ENCODE assay signal across 8 cellular contexts in the genomic region with DNA sequence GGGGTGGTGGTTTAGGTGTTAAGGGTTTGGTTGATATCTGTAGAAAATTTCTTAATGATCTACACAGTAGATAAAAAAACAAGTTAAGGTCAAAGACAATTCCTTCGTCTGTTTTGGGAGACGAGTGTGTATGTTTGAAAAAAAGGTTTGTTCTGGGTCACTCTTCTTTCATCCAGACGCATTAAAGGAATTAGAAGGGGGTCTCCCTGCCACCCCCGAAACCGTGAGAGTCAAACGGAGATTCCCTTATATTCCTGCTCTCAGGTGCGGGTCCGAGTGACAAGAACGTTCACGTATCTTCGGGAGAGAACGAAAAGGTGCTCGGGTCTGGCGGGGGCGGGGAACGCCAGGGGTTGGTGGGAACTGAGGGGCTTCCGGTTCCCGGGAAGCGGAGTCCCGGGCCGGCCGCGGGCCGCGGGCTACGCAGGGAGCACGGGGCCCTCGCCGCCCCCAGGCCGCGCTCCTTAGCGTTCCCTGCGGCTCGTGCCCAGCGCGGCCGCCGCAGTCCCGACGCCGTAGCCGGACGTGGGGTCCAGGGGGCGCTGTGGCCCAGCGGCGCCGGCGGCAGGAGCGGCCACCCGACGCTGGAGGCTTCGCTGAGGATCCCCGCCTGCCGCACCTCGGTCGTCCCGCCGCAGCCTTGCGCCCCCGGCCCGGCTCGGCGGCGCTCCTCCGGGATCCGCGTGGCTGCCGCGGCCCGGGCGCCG. TPM values are rescaled to one million over a fixed set of nuclear protein-coding genes. Genes with fewer than 3 reads are reported as not detected.
A peak's percentile ranks its signal among the peaks of the same experiment; 100 is the strongest.
DNase-seq lines count a peak whose midpoint lies in the region; ATAC-seq, FAIRE-seq and TF ChIP-seq lines count a peak whose summit lies in the region.

A gene with protein sequence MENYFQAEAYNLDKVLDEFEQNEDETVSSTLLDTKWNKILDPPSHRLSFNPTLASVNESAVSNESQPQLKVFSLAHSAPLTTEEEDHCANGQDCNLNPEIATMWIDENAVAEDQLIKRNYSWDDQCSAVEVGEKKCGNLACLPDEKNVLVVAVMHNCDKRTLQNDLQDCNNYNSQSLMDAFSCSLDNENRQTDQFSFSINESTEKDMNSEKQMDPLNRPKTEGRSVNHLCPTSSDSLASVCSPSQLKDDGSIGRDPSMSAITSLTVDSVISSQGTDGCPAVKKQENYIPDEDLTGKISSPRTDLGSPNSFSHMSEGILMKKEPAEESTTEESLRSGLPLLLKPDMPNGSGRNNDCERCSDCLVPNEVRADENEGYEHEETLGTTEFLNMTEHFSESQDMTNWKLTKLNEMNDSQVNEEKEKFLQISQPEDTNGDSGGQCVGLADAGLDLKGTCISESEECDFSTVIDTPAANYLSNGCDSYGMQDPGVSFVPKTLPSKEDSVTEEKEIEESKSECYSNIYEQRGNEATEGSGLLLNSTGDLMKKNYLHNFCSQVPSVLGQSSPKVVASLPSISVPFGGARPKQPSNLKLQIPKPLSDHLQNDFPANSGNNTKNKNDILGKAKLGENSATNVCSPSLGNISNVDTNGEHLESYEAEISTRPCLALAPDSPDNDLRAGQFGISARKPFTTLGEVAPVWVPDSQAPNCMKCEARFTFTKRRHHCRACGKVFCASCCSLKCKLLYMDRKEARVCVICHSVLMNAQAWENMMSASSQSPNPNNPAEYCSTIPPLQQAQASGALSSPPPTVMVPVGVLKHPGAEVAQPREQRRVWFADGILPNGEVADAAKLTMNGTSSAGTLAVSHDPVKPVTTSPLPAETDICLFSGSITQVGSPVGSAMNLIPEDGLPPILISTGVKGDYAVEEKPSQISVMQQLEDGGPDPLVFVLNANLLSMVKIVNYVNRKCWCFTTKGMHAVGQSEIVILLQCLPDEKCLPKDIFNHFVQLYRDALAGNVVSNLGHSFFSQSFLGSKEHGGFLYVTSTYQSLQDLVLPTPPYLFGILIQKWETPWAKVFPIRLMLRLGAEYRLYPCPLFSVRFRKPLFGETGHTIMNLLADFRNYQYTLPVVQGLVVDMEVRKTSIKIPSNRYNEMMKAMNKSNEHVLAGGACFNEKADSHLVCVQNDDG (N-terminal part only) (plus strand): TSS at position 577 of the 707 bp plus-strand sequence. CDS start 91,118 bp downstream, outside the sequence.

- H3K4me2 ChIP-seq in HCT116 (ENCODE audit: low read length) (peak within 1 kb of the TSS; percentile 78), astrocyte (ENCODE audit: low read length) (peak within 1 kb of the TSS; percentile 93)

- RAD21 ChIA-PET in HCT116 (lab: Charles Lee; ENCODE audit: low non-redundant PET in 1 of 2, low total read pairs in 2 of 2, uncharacterized antibody in 2 of 2, unreplicated experiment in 2 of 2), result no interaction called here

- H3K9me3 ChIP-seq in HCT116 (ENCODE audit: control insufficient read depth in 1 of 2, insufficient read depth in 1 of 2, low read depth in 1 of 2, low read length in 2 of 2) (no peaks in the 10 kb centered on the region), astrocyte (ENCODE audit: insufficient read depth, low read depth, low read length) (no peaks in the 10 kb centered on the region)

- no peak within 1 kb of the TSS for H3K27ac Mint-ChIP-seq in T-helper 2 cell treated with Interferon-gamma antibody and Interleukin-4, amounts not matched to agents 5 μg/mL and 100 μg/mL, for 36 hours
- H3K27ac Mint-ChIP-seq in astrocyte (ENCODE audit: unreplicated experiment), result peak within 1 kb of the TSS; percentile 90

- H3K27me3 ChIP-seq in HCT116 (ENCODE audit: insufficient read depth, low read length) (no peaks in the 10 kb centered on the region), astrocyte (ENCODE audit: insufficient read depth, low read length) (no peaks in the 10 kb centered on the region), rectal smooth muscle tissue (ENCODE audit: control insufficient read depth, insufficient read depth, low read length) (no peaks in the 10 kb centered on the region)

- H3K36me3 ChIP-seq in HCT116 (ENCODE audit: control insufficient read depth in 1 of 2, insufficient read depth in 2 of 2, low read length in 2 of 2) (no peaks in the 10 kb centered on the region), astrocyte (ENCODE audit: insufficient read depth, low read length) (no peaks in the 10 kb centered on the region), rectal smooth muscle tissue (ENCODE audit: control insufficient read depth, insufficient read depth, low read length) (no peaks in the 10 kb centered on the region)

- TF ChIP-seq RAD21 in HCT116 (IDR thresholded peaks at IDR 0.05; ENCODE audit: low read depth), result peak; percentile 58

- no peaks in the 10 kb centered on the region for H3K9me3 Mint-ChIP-seq in T-helper 2 cell treated with Interferon-gamma antibody and Interleukin-4, amounts not matched to agents 5 μg/mL and 100 μg/mL, for 36 hours
- no peaks in the 10 kb centered on the region for H3K9me3 Mint-ChIP-seq in astrocyte (ENCODE audit: unreplicated experiment)

- no peak for FAIRE-seq in astrocyte (lab: Jason Lieb, UNC)

- no peaks in the 10 kb centered on the region for H3K36me3 Mint-ChIP-seq in T-helper 2 cell treated with Interferon-gamma antibody and Interleukin-4, amounts not matched to agents 5 μg/mL and 100 μg/mL, for 36 hours (ENCODE audit: low read depth)
- H3K36me3 Mint-ChIP-seq in astrocyte (ENCODE audit: low read depth, unreplicated experiment), result no peaks in the 10 kb centered on the region

- H3K4me3 ChIP-seq in HCT116 (replicated peaks in 1 of 2; ENCODE audit: low read depth in 1 of 2, low read length in 2 of 2), result peak within 1 kb of the TSS; percentile 78 to 87
- peak within 1 kb of the TSS; percentile 92 for H3K4me3 ChIP-seq in astrocyte (ENCODE audit: insufficient read depth, low read depth, low read length)
- peak within 1 kb of the TSS; percentile 88 for H3K4me3 ChIP-seq in rectal smooth muscle tissue (ENCODE audit: low read length)

- peak; percentile 21 for TF ChIP-seq POLR2A in HCT116 (IDR thresholded peaks at IDR 0.05; ENCODE audit: borderline replicate concordance, extremely low read depth, insufficient read depth, insufficient read length)

- intact Hi-C loops in HCT116 (cut with micrococcal nuclease), result loop anchor here (5.0 kb wide), 2 partner anchors 151 to 206 kb away; no protein-coding TSS in a partner anchor

- ATAC-seq in HCT116, result peak; percentile 90

- DNase-seq in GF-D8 (lab: John Stamatoyannopoulos, UW) (peak; percentile 38), HCT116 (ENCODE audit: low read depth, low spot score) (no peak), MV-4-11 (lab: John Stamatoyannopoulos, UW) (peak; percentile 39), astrocyte (ENCODE audit: low read depth) (peak; percentile 61), hepatic stellate cell (ENCODE audit: low spot score) (peak; percentile 78), cortex of kidney (lab: John Stamatoyannopoulos, UW) (no peak)
- DNase-seq in T-helper 2 cell treated with Interferon-gamma antibody and Interleukin-4, amounts not matched to agents 5 μg/mL and 100 μg/mL, for 36 hours (ENCODE audit: low spot score), result peak; percentile 71

- H3K27me3 Mint-ChIP-seq in T-helper 2 cell treated with Interferon-gamma antibody and Interleukin-4, amounts not matched to agents 5 μg/mL and 100 μg/mL, for 36 hours (ENCODE audit: low read depth), result peaks cover 40% of the 10 kb centered on the region
- no peaks in the 10 kb centered on the region for H3K27me3 Mint-ChIP-seq in astrocyte (ENCODE audit: low read depth, unreplicated experiment)

- H3K4me1 Mint-ChIP-seq in T-helper 2 cell treated with Interferon-gamma antibody and Interleukin-4, amounts not matched to agents 5 μg/mL and 100 μg/mL, for 36 hours (ENCODE audit: low read depth), result peaks cover 27% of the 10 kb centered on the region
- peaks cover 16% of the 10 kb centered on the region for H3K4me1 Mint-ChIP-seq in astrocyte (ENCODE audit: low read depth, unreplicated experiment)

- BruUV-seq in HCT116 (replicated peaks; lab: Mats Ljungman, UMichigan), result no TSS peak

- H3K4me3 Mint-ChIP-seq in T-helper 2 cell treated with Interferon-gamma antibody and Interleukin-4, amounts not matched to agents 5 μg/mL and 100 μg/mL, for 36 hours, result peak within 1 kb of the TSS; percentile 77
- peak within 1 kb of the TSS; percentile 94 for H3K4me3 Mint-ChIP-seq in astrocyte (ENCODE audit: unreplicated experiment)

- H4K20me1 ChIP-seq in HCT116 (ENCODE audit: insufficient read depth), result no peaks in the 10 kb centered on the region
- peaks cover 14% of the 10 kb centered on the region for H4K20me1 ChIP-seq in astrocyte (ENCODE audit: insufficient read depth, low read length)

- H3K9me2 ChIP-seq in HCT116 (ENCODE audit: insufficient read depth), result no peaks in the 10 kb centered on the region

- H3K27ac ChIP-seq in HCT116 (ENCODE audit: low read depth, low read length) (peak within 1 kb of the TSS; percentile 91), astrocyte (ENCODE audit: low read depth, low read length) (peak within 1 kb of the TSS; percentile 84), rectal smooth muscle tissue (ENCODE audit: low read depth, low read length) (peak within 1 kb of the TSS; percentile 91)

- H2AFZ ChIP-seq in HCT116 (ENCODE audit: low read depth, low read length, poor library complexity, severe bottlenecking), result peak within 1 kb of the TSS; percentile 79
- H2AFZ ChIP-seq in astrocyte (ENCODE audit: low read depth, low read length), result peak within 1 kb of the TSS; percentile 95

- TF ChIP-seq CTCF in HCT116 (IDR thresholded peaks at IDR 0.05 in 2 of 3, conservative IDR thresholded peaks at IDR 0.05 in 1 of 3; ENCODE audit: borderline replicate concordance in 1 of 3, insufficient read depth in 1 of 3, low read depth in 2 of 3, low read length in 2 of 3) (peak; percentile 19 to 54 (median 42); a peak in 5 of 6 replicates), astrocyte (IDR thresholded peaks at IDR 0.05; ENCODE audit: insufficient read depth, low read depth, low read length) (peak; percentile 10)

- H3K9ac ChIP-seq in HCT116 (ENCODE audit: low read length), result peak within 1 kb of the TSS; percentile 87
- peak within 1 kb of the TSS; percentile 92 for H3K9ac ChIP-seq in astrocyte (ENCODE audit: low read length)
- H3K9ac ChIP-seq in rectal smooth muscle tissue (ENCODE audit: low read length), result peak within 1 kb of the TSS; percentile 57

- CTCF ChIA-PET in HCT116 (lab: Charles Lee), result no interaction called here

- POLR2A ChIA-PET in HCT116 (lab: Charles Lee), result no interaction called here

- H3K4me1 ChIP-seq in HCT116 (ENCODE audit: control insufficient read depth in 1 of 2, insufficient read depth in 2 of 2, low read length in 2 of 2) (peaks cover 10 to 30% of the 10 kb centered on the region in 2 experiments; a peak in 3 of 4 replicates), astrocyte (ENCODE audit: insufficient read depth, low read length) (peaks cover 5% of the 10 kb centered on the region), rectal smooth muscle tissue (ENCODE audit: control insufficient read depth, insufficient read depth, low read length) (no peaks in the 10 kb centered on the region)

- H3K79me2 ChIP-seq in HCT116 (ENCODE audit: insufficient read depth, low read length) (peaks cover 46% of the 10 kb centered on the region), astrocyte (ENCODE audit: insufficient read depth, low read length) (peaks cover 41% of the 10 kb centered on the region)

TF ChIP-seq in HCT116, 20 proteins besides CTCF, POLR2A, EP300 and RAD21 (continues in another document):
- TF ChIP-seq POLR2AphosphoS5 (IDR thresholded peaks at IDR 0.05; ENCODE audit: low read depth, low read length) (peak; percentile 64), SIN3A (IDR thresholded peaks at IDR 0.05; ENCODE audit: low read depth) (no peak; the same call in 1 of the 2 replicates)

RNA-seq across cellular contexts. Expression of the gene that starts here (rescaled TPM):
- total RNA-seq in HCT116 (2021; ENCODE audit: unreplicated experiment) (14.2 TPM), astrocyte (16.4 and 16.5 TPM in 2 replicates)
- 6.7 and 8.9 TPM in 2 replicates for polyA plus RNA-seq in HCT116 (2012)

Comparison
In these comparisons a context has a peak if more than half of its experiments do, and no peak if none do; other contexts are left out.
1. DNase-seq: peak in GF-D8 (single experiment), MV-4-11 (single experiment), T-helper 2 cell treated with Interferon-gamma antibody and Interleukin-4, amounts not matched to agents 5 μg/mL and 100 μg/mL, for 36 hours (single experiment), astrocyte (single experiment) and hepatic stellate cell (single experiment); none in HCT116 (single experiment) and cortex of kidney (single experiment).
2. Peak in every context shown above with its lines, with median percentiles within 50 percentile points of each other: H3K27ac ChIP-seq, H3K4me3 ChIP-seq and H3K9ac ChIP-seq.